ENCODE assay signal across 23 cellular contexts in the genomic region with DNA sequence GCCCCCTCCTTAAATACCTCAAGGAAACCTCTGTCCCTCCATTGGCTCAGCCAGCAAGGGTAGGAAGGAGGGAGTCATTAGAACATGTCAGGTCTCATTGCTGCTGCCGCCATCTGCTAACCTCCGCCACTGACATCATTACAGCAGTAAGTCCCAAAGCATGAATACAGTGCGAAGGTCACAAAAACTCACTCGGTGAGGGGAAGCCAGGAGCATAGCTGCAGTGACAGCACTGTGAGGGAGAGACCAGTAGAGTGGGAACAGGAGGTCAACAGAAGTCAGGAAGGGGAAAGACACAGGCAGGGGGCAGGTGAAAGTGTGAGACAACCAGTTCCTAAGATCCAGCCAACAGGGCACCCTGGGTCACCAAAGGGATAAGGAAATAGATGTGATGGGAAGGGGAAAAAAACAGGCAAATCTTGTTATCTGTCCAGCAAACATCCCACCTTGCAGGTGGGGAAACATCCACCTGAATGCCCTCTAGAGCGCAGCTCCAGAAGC.
"Had no signal": no experiment of that assay in that cellular context is flagged by ENCODE, and none has a peak within 500 bp of the region (broad histone marks: within the 10 kb centered on the region; RNA-seq: fewer than 3 reads in every experiment).

No MANE protein-coding gene starts in this region.

- H3K27me3 Mint-ChIP-seq: naive thymus-derived CD8-positive, alpha-beta T cell had no signal

- H3K27me3 ChIP-seq: heart right ventricle, neutrophil, ovary, right atrium auricular region, testis, upper lobe of left lung had no signal

- H3K4me1 Mint-ChIP-seq: mesothelial cell of epicardium had no signal

- H3K4me1 ChIP-seq: prostate gland had no signal

- FAIRE-seq: astrocyte had no signal

- H3K27ac Mint-ChIP-seq: activated CD8-positive, alpha-beta T cell treated with anti-CD3 and anti-CD28 coated beads, Interleukin-2, amount 10 ng/mL, durations not matched to agents 7 days and 5 days; activated T-helper 1 cell treated with anti-CD3 and anti-CD28 coated beads, Interleukin-12 subunit alpha, Interleukin-12 subunit beta, Interleukin-2, Interleukin-4 antibody, amounts not matched to agents 30 ng/mL and 10 ng/mL and 1 ng/mL, durations not matched to agents 14 hours and 24 hours and 36 hours; mesothelial cell of epicardium had no signal

- H3K36me3 ChIP-seq: ovary, prostate gland, right atrium auricular region had no signal

- H3K4me3 ChIP-seq: coronary artery, heart right ventricle, lung, ovary, prostate gland, right atrium auricular region, testis, upper lobe of left lung had no signal

- H3K4me3 Mint-ChIP-seq: activated CD8-positive, alpha-beta T cell treated with anti-CD3 and anti-CD28 coated beads, Interleukin-2, amount 10 ng/mL, durations not matched to agents 7 days and 5 days; activated T-helper 1 cell treated with anti-CD3 and anti-CD28 coated beads, Interleukin-12 subunit alpha, Interleukin-12 subunit beta, Interleukin-2, Interleukin-4 antibody, amounts not matched to agents 30 ng/mL and 10 ng/mL and 1 ng/mL, durations not matched to agents 14 hours and 24 hours and 36 hours; mesothelial cell of epicardium; naive thymus-derived CD8-positive, alpha-beta T cell had no signal

- DNase-seq: activated CD4-positive, alpha-beta T cell treated with anti-CD3 and anti-CD28 coated beads for 1 hour; activated CD4-positive, alpha-beta T cell treated with anti-CD3 and anti-CD28 coated beads, Interleukin-2, amount 50 U/mL, for 1 hour; activated CD8-positive, alpha-beta T cell treated with anti-CD3 and anti-CD28 coated beads, Interleukin-2, amount 10 ng/mL, durations not matched to agents 7 days and 5 days; activated gamma-delta T cell; activated naive CD4-positive, alpha-beta T cell treated with anti-CD3 and anti-CD28 coated beads, Interleukin-2, amount 50 U/mL, for 16 hours; naive thymus-derived CD8-positive, alpha-beta T cell; ovary; stimulated activated CD4-positive, alpha-beta T cell treated with anti-CD3 and anti-CD28 coated beads, Interleukin-12 subunit alpha, Interleukin-12 subunit beta, amount 100 ng/mL, for 4 hours; stimulated activated CD4-positive, alpha-beta T cell treated with anti-CD3 and anti-CD28 coated beads, Interleukin-4, amount 100 ng/mL, for 4 hours; T-helper 1 cell; T-helper 9 cell; testis; upper lobe of left lung had no signal

- H3K9me3 Mint-ChIP-seq: activated T-helper 1 cell treated with anti-CD3 and anti-CD28 coated beads, Interleukin-12 subunit alpha, Interleukin-12 subunit beta, Interleukin-2, Interleukin-4 antibody, amounts not matched to agents 30 ng/mL and 10 ng/mL and 1 ng/mL, durations not matched to agents 14 hours and 24 hours and 36 hours; mesothelial cell of epicardium; naive thymus-derived CD8-positive, alpha-beta T cell had no signal

- ATAC-seq: activated CD8-positive, alpha-beta T cell treated with anti-CD3 and anti-CD28 coated beads, Interleukin-2, amount 10 ng/mL, durations not matched to agents 7 days and 5 days; left lobe of liver; naive thymus-derived CD8-positive, alpha-beta T cell had no signal

- H3K9me3 ChIP-seq: heart right ventricle, neutrophil, ovary, prostate gland, right atrium auricular region, testis, upper lobe of left lung had no signal

- H3K27ac ChIP-seq: coronary artery, heart right ventricle, neutrophil, ovary, prostate gland, right atrium auricular region, testis, upper lobe of left lung had no signal
